10 cellular contexts compared by ENCODE assay signal in genomic region chr20:50654899-50655298, GRCh38. TPM values are rescaled to one million over a fixed set of nuclear protein-coding genes. Genes with fewer than 3 reads are reported as not detected.
A peak's percentile ranks its signal among the peaks of the same experiment; 100 is the strongest.
DNase-seq lines count a peak whose midpoint lies in the region; ATAC-seq and TF ChIP-seq lines count a peak whose summit lies in the region.
"Had no signal": no experiment of that assay in that cellular context is flagged by ENCODE, and none has a peak within 500 bp of the region (broad histone marks: within the 10 kb centered on the region; RNA-seq: fewer than 3 reads in every experiment).

No MANE protein-coding gene starts in this region.

- H3K9ac ChIP-seq in neuronal stem cell (ENCODE audit: low read depth, low read length, poor library complexity): no peak overlapping the region

- H2BK12ac ChIP-seq in neuronal stem cell (ENCODE audit: low read length): no peak overlapping the region

- H2BK120ac ChIP-seq in neuronal stem cell (ENCODE audit: low read depth, low read length): no peak overlapping the region

- H2AK5ac ChIP-seq in neuronal stem cell (ENCODE audit: low read depth, low read length): no peak overlapping the region

- H3K27me3 ChIP-seq in neuronal stem cell (ENCODE audit: control insufficient read depth in 3 of 3, insufficient read depth in 3 of 3, low read depth in 1 of 3, low read length in 3 of 3): no peaks in the 10 kb centered on the region
- no peaks in the 10 kb centered on the region for H3K27me3 ChIP-seq in vagina

- DNase-seq in fibroblast of the conjunctiva (ENCODE audit: low read depth) (peak; percentile 47), neuronal stem cell (ENCODE audit: low spot score) (no peak), vagina (ENCODE audit: extremely low spot score in 2 of 2) (no peak), NCI-H748 (lab: John Stamatoyannopoulos, UW; ENCODE audit: unreplicated experiment) (no peak), GM10266 (ENCODE audit: extremely low spot score) (no peak)
- DNase-seq in stimulated activated naive CD8-positive, alpha-beta T cell treated with anti-CD3 and anti-CD28 coated beads, Interleukin-15, Interleukin-2, amounts not matched to agents 100 U/mL and 50 U/mL, for 24 hours: no peak
- DNase-seq: activated CD4-positive, alpha-beta T cell treated with anti-CD3 and anti-CD28 coated beads for 1 hour; midbrain; NCI-H345 had no signal

- no peak overlapping the region for H3K4me2 ChIP-seq in neuronal stem cell (ENCODE audit: insufficient read depth, low read length, poor library complexity, severe bottlenecking)

- H3K18ac ChIP-seq in neuronal stem cell (ENCODE audit: low read length): no peak overlapping the region

- no peak overlapping the region for H3K14ac ChIP-seq in neuronal stem cell (ENCODE audit: low read length)

- H3K36me3 ChIP-seq in neuronal stem cell (replicated peaks in 1 of 2; ENCODE audit: control insufficient read depth in 2 of 2, insufficient read depth in 2 of 2, low read length in 2 of 2) (no peaks in the 10 kb centered on the region), vagina (no peaks in the 10 kb centered on the region)

- WGBS in neuronal stem cell (ENCODE audit: extremely low coverage in 2 of 2, insufficient read length in 2 of 2, insufficient replicate concordance in 1 of 2), 2 donors: no CpG with 5 or more reads among the region's 6 CpGs

- H2BK15ac ChIP-seq in neuronal stem cell (ENCODE audit: low read length): no peak overlapping the region

- no peak overlapping the region for H3K4ac ChIP-seq in neuronal stem cell (ENCODE audit: low read length)

- no peak overlapping the region for H2BK5ac ChIP-seq in neuronal stem cell (ENCODE audit: low read length)

- H3K4me1 ChIP-seq in neuronal stem cell (ENCODE audit: control insufficient read depth in 2 of 2, insufficient read depth in 1 of 2, low read depth in 1 of 2, low read length in 2 of 2) (peaks cover 0 to 5% of the 10 kb centered on the region in 2 donors), vagina (peaks cover 60% of the 10 kb centered on the region)

- peak overlapping the region; percentile 38 for H3K4me3 ChIP-seq in WI38 (ENCODE audit: low read depth, low read length)
- no peak overlapping the region for H3K4me3 ChIP-seq in neuronal stem cell (ENCODE audit: low read length in 2 of 2)
- H3K4me3 ChIP-seq in vagina: no peak overlapping the region

- no peak overlapping the region for H4K8ac ChIP-seq in neuronal stem cell (ENCODE audit: low read depth, low read length)

- intact Hi-C loops in vagina (cut with DNase I): no loop called here

- H3K23ac ChIP-seq in neuronal stem cell (ENCODE audit: low read depth, low read length, poor library complexity): no peak overlapping the region

- no peaks in the 10 kb centered on the region for H3K79me1 ChIP-seq in neuronal stem cell (ENCODE audit: low read depth, low read length)

- TF ChIP-seq CTCF in WI38 (IDR thresholded peaks at IDR 0.05; ENCODE audit: low read depth, low read length) (no peak), vagina (IDR thresholded peaks at IDR 0.05) (no peak), GM10266 (IDR thresholded peaks at IDR 0.05; ENCODE audit: control insufficient read depth, insufficient read depth, low read depth, missing control alignments) (no peak)

- H3K27ac ChIP-seq in neuronal stem cell (replicated peaks; ENCODE audit: low read length) (no peak overlapping the region), vagina (peak overlapping the region; percentile 80)

- peak overlapping the region; percentile 76 for H2AFZ ChIP-seq in neuronal stem cell (ENCODE audit: low read length)

- no peak for TF ChIP-seq POLR2A in vagina (IDR thresholded peaks at IDR 0.05)

- no peak overlapping the region for H4K91ac ChIP-seq in neuronal stem cell (ENCODE audit: low read depth, low read length, poor library complexity)

- H3K9me3 ChIP-seq in neuronal stem cell (replicated peaks in 1 of 2; ENCODE audit: control insufficient read depth in 2 of 2, insufficient read depth in 1 of 2, low read depth in 1 of 2, low read length in 2 of 2): peaks cover 0 to 2% of the 10 kb centered on the region in 2 donors
- no peaks in the 10 kb centered on the region for H3K9me3 ChIP-seq in vagina

- ATAC-seq in stimulated activated naive CD8-positive, alpha-beta T cell treated with anti-CD3 and anti-CD28 coated beads, Interleukin-15, Interleukin-2, amounts not matched to agents 100 U/mL and 50 U/mL, for 24 hours: no peak

RNA-seq across cellular contexts. Expression of gene RIPOR3, which starts 36.4 kb away (rescaled TPM):
- polyA plus RNA-seq in neuronal stem cell (2013, experiment 1 of 2): 2.5 TPM
- polyA plus RNA-seq in neuronal stem cell (2013, experiment 2 of 2): 2.3 TPM
- total RNA-seq in vagina: 38.1 TPM
